8 cellular contexts compared by ENCODE assay signal in genomic region chr5:141617682-141618029, GRCh38. TPM values are rescaled to one million over a fixed set of nuclear protein-coding genes. Genes with fewer than 3 reads are reported as not detected.
DNase-seq lines count a peak whose midpoint lies in the region; ATAC-seq, FAIRE-seq and TF ChIP-seq lines count a peak whose summit lies in the region.

No MANE protein-coding gene starts in this region.

- H3K27me3 ChIP-seq in GM12878 (replicated peaks in 1 of 2; ENCODE audit: control insufficient read depth in 2 of 2, insufficient read depth in 2 of 2, low read length in 1 of 2) (no peaks in the 10 kb centered on the region), lung (ENCODE audit: control insufficient read depth, insufficient read depth) (no peaks in the 10 kb centered on the region)

- H3K4me3 ChIP-seq in GM12878: peak overlapping the region; percentile 89
- H3K4me3 ChIP-seq in lung: peak overlapping the region; percentile 81

- peak overlapping the region; percentile 91 for H3K4me2 ChIP-seq in GM12878 (ENCODE audit: control insufficient read depth, insufficient read depth)

- no peak for ATAC-seq in stimulated activated naive CD8-positive, alpha-beta T cell treated with anti-CD3 and anti-CD28 coated beads, Interleukin-15, Interleukin-2, amounts not matched to agents 100 U/mL and 50 U/mL, for 24 hours
- no peak for ATAC-seq in GM12878
- ATAC-seq in lung (ENCODE audit: insufficient read depth, low FRiP score): no peak

- RAD21 ChIA-PET in GM12878 (lab: Charles Lee; ENCODE audit: unreplicated experiment): interaction anchor here (0.6 to 9.9 kb wide), 10 partner anchors 10 to 1123 kb away, joined by 3 to 299 read pairs (median 12); partner anchors contain the start of genes HDAC3, PCDHGA10 and RELL2

- TF ChIP-seq CTCF in GM12878 (IDR thresholded peaks at IDR 0.05 in 2 of 3, conservative IDR thresholded peaks at IDR 0.05 in 1 of 3; ENCODE audit: control insufficient read depth in 2 of 3, extremely low read depth in 1 of 3, insufficient read depth in 1 of 3, low read depth in 3 of 3, low read length in 3 of 3) (no peak), lung (IDR thresholded peaks at IDR 0.05; ENCODE audit: control extremely low read depth, extremely low read depth) (no peak), GM13977 (IDR thresholded peaks at IDR 0.05; ENCODE audit: extremely low read depth, insufficient read depth, missing control alignments) (no peak)

- H3K9ac ChIP-seq in GM12878 (ENCODE audit: control insufficient read depth, insufficient read depth, low read length): peak overlapping the region; percentile 87

- H3K36me3 ChIP-seq in GM12878 (ENCODE audit: control insufficient read depth in 2 of 2, insufficient read depth in 2 of 2, low read length in 1 of 2): peaks cover 5 to 18% of the 10 kb centered on the region in 2 experiments
- H3K36me3 ChIP-seq in lung (ENCODE audit: control insufficient read depth in 2 of 2, insufficient read depth in 2 of 2, low read length in 2 of 2): peaks cover 9 to 10% of the 10 kb centered on the region in 2 donors

- H3K27me3 Mint-ChIP-seq in stimulated activated naive CD8-positive, alpha-beta T cell treated with anti-CD3 and anti-CD28 coated beads, Interleukin-15, Interleukin-2, amounts not matched to agents 100 ng/mL and 50 ng/mL, for 24 hours: no peaks in the 10 kb centered on the region

- H3K4me3 Mint-ChIP-seq in stimulated activated naive CD8-positive, alpha-beta T cell treated with anti-CD3 and anti-CD28 coated beads, Interleukin-15, Interleukin-2, amounts not matched to agents 100 ng/mL and 50 ng/mL, for 24 hours: peak overlapping the region; percentile 91

- DNase-seq in stimulated activated naive CD8-positive, alpha-beta T cell treated with anti-CD3 and anti-CD28 coated beads, Interleukin-15, Interleukin-2, amounts not matched to agents 100 U/mL and 50 U/mL, for 24 hours: no peak
- no peak for DNase-seq in GM12878 (ENCODE audit: low read depth, low spot score)
- no peak for DNase-seq in lung (ENCODE audit: low spot score)
- no peak for DNase-seq in RCC 7860 (ENCODE audit: low spot score)
- no peak for DNase-seq in GM13977 (ENCODE audit: low spot score)
- DNase-seq in hippocampal formation (lab: John Stamatoyannopoulos, UW): no peak
- DNase-seq in iPS-NIHi11 (ENCODE audit: low spot score): no peak

- no peak overlapping the region; the same call in 1 of the 2 replicates for H2AFZ ChIP-seq in GM12878 (ENCODE audit: control insufficient read depth, low read depth, low read length)

- H3K79me2 ChIP-seq in GM12878 (ENCODE audit: control insufficient read depth, insufficient read depth, low read length): peaks cover 55% of the 10 kb centered on the region

- intact Hi-C loops in GM12878 (cut with micrococcal nuclease; ENCODE audit: unreplicated experiment): loop anchor here (2.0 to 10.0 kb wide), 2 partner anchors 17 to 903 kb away; no protein-coding TSS in a partner anchor

- in situ Hi-C loops in GM12878 (cut with MboI) (loop anchor here (25.0 kb wide), 2 partner anchors 1205 to 1580 kb away; partner anchors contain the start of genes ANKHD1 and NRG2), GM13977 (cut with MboI; ENCODE audit: low pct_unique_long_range_greater_than_20kb, low sequenced_read_pairs, unreplicated experiment) (no loop called here)

- POLR2A ChIA-PET in GM12878 (lab: Charles Lee): interaction anchor here (1.0 to 13.9 kb wide), 11 partner anchors 10 to 351 kb away, joined by 4 to 215 read pairs (median 11); partner anchors contain the start of genes FCHSD1, HDAC3, RELL2 and RNF14

- H3K27ac ChIP-seq in GM12878 (ENCODE audit: control insufficient read depth, insufficient read depth) (peak overlapping the region; percentile 84), lung (ENCODE audit: low read depth in 1 of 2, low read length in 1 of 2) (peak overlapping the region; percentile 97 to 98)

- no peak for TF ChIP-seq POLR2A in GM12878 (IDR thresholded peaks at IDR 0.05; ENCODE audit: low read depth, low read length)

- H3K36me3 Mint-ChIP-seq in stimulated activated naive CD8-positive, alpha-beta T cell treated with anti-CD3 and anti-CD28 coated beads, Interleukin-15, Interleukin-2, amounts not matched to agents 100 ng/mL and 50 ng/mL, for 24 hours (ENCODE audit: low read depth): peaks cover 56% of the 10 kb centered on the region

- H3K4me1 ChIP-seq in GM12878 (ENCODE audit: control insufficient read depth, insufficient read depth, low read length): peaks cover 5% of the 10 kb centered on the region
- peaks cover 2 to 17% of the 10 kb centered on the region in 2 donors for H3K4me1 ChIP-seq in lung (ENCODE audit: control insufficient read depth in 2 of 2, insufficient read depth in 2 of 2, low read length in 2 of 2)

- 0% methylated on average over 9 of the region's 9 CpGs for WGBS in GM12878 (ENCODE audit: insufficient coverage, insufficient replicate concordance, low lambda C conversion rate, missing lambda C conversion rate)
- WGBS in lung, 2 donors: 5 to 7% methylated on average over 9 of the region's 9 CpGs

- TF ChIP-seq RAD21 in GM12878 (IDR thresholded peaks at IDR 0.05; ENCODE audit: insufficient read depth, low read depth, low read length): no peak

- no peaks in the 10 kb centered on the region for H4K20me1 ChIP-seq in GM12878 (ENCODE audit: control insufficient read depth, insufficient read depth)

- H3K9me3 Mint-ChIP-seq in stimulated activated naive CD8-positive, alpha-beta T cell treated with anti-CD3 and anti-CD28 coated beads, Interleukin-15, Interleukin-2, amounts not matched to agents 100 ng/mL and 50 ng/mL, for 24 hours: no peaks in the 10 kb centered on the region

- CTCF ChIA-PET in GM12878 (lab: Yijun Ruan, JAX): interaction anchor here (0.7 to 15.5 kb wide), 15 partner anchors 8 to 352 kb away, joined by 3 to 517 read pairs (median 5); partner anchors contain the start of genes FCHSD1, HDAC3, PCDHGA10 and RELL2

- no peaks in the 10 kb centered on the region for H3K9me3 ChIP-seq in GM12878 (replicated peaks; ENCODE audit: control insufficient read depth, insufficient read depth, low read length)
- no peaks in the 10 kb centered on the region for H3K9me3 ChIP-seq in lung (ENCODE audit: control insufficient read depth in 2 of 2, insufficient read depth in 1 of 2, low read length in 1 of 2)

- SMC1A ChIA-PET in GM12878 (lab: Charles Lee; ENCODE audit: uncharacterized antibody, unreplicated experiment): interaction anchor here (1.2 to 14.0 kb wide), 9 partner anchors 12 to 306 kb away, joined by 3 to 245 read pairs (median 6); partner anchors contain the start of genes DELE1, FCHSD1, HDAC3 and RELL2

- peaks cover 54% of the 10 kb centered on the region for H3K4me1 Mint-ChIP-seq in stimulated activated naive CD8-positive, alpha-beta T cell treated with anti-CD3 and anti-CD28 coated beads, Interleukin-15, Interleukin-2, amounts not matched to agents 100 ng/mL and 50 ng/mL, for 24 hours (ENCODE audit: low read depth)

- FAIRE-seq in GM12878 (lab: Jason Lieb, UNC) (no peak), RCC 7860 (lab: Jason Lieb, UNC) (no peak)

- no peak for TF ChIP-seq EP300 in GM12878 (IDR thresholded peaks at IDR 0.05; ENCODE audit: borderline replicate concordance in 1 of 2, control insufficient read depth in 1 of 2, low read depth in 2 of 2, low read length in 2 of 2)

- peak overlapping the region; percentile 97 for H3K27ac Mint-ChIP-seq in stimulated activated naive CD8-positive, alpha-beta T cell treated with anti-CD3 and anti-CD28 coated beads, Interleukin-15, Interleukin-2, amounts not matched to agents 100 ng/mL and 50 ng/mL, for 24 hours

- TSS peak; percentile 45 for BruUV-seq in GM12878 (replicated peaks; lab: Mats Ljungman, UMichigan)

RNA-seq across cellular contexts. Expression of gene DIAPH1, which starts 1.1 kb away (rescaled TPM):
- 41.5 and 54.1 TPM in 2 replicates for total RNA-seq in GM12878 (2013; cell fraction: nucleolus; rRNA removed)
- total RNA-seq in GM12878 (2014; rRNA removed) (42.6 and 45.5 TPM in 2 replicates), GM12878 (2014; rRNA removed; fragmentation: Illumina TruSeq; extraction: Trizol) (37.8 and 38.6 TPM in 2 replicates), GM12878 (2021) (159 and 168 TPM in 2 replicates), lung (100 to 1,000 TPM in 1 of 2 donors, 10 to 100 TPM in 1; 41.7 to 151 TPM)
- polyA plus RNA-seq in GM12878 (2011; ENCODE audit: low read depth): 53.8 TPM
- polyA plus RNA-seq in GM12878 (2011; rRNA removed) (43.6 and 45.5 TPM in 2 replicates), GM12878 (2014; fragmentation: Illumina TruSeq; extraction: Trizol) (122 and 124 TPM in 2 replicates), GM12878 (2014; fragmentation: Nextera tagmentation; extraction: Ambion mirVana) (10 to 100 TPM; 46.3 to 56.0 TPM), GM12878 (2014; rRNA removed) (62.1 and 69.4 TPM in 2 replicates), GM12878 (2016; fragmentation: Nextera tagmentation; extraction: Ambion mirVana) (100 to 1,000 TPM; 113 to 122 TPM), lung (10 to 100 TPM; 54.0 to 74.8 TPM)
- polyA plus RNA-seq in GM12878 (2011; cell fraction: cytosol; rRNA removed): 60.5 and 85.4 TPM in 2 replicates
- polyA plus RNA-seq in GM12878 (2011; cell fraction: nucleus; rRNA removed): 108 and 216 TPM in 2 replicates
- 64.3 and 68.3 TPM in 2 replicates for polyA plus RNA-seq in GM12878 (2012)
- polyA minus RNA-seq in GM12878 (2011; rRNA and poly(A)+ RNA removed): 95.9 and 106 TPM in 2 replicates
- 52.9 and 65.7 TPM in 2 replicates for polyA minus RNA-seq in GM12878 (2011; cell fraction: cytosol; rRNA and poly(A)+ RNA removed)
- polyA minus RNA-seq in GM12878 (2011; cell fraction: nucleus; rRNA and poly(A)+ RNA removed): 34.0 and 83.0 TPM in 2 replicates

RNA-seq across cellular contexts. Expression of gene HDAC3, which starts 19.0 kb away (rescaled TPM):
- 97.4 and 102 TPM in 2 replicates for total RNA-seq in GM12878 (2013; cell fraction: nucleolus; rRNA removed)
- 107 and 109 TPM in 2 replicates for total RNA-seq in GM12878 (2014; rRNA removed)
- total RNA-seq in GM12878 (2014; rRNA removed; fragmentation: Illumina TruSeq; extraction: Trizol): 77.0 and 92.5 TPM in 2 replicates
- total RNA-seq in GM12878 (2021): 82.9 and 94.3 TPM in 2 replicates
- polyA plus RNA-seq in GM12878 (2011; ENCODE audit: low read depth): 88.0 TPM
- polyA plus RNA-seq in GM12878 (2011; rRNA removed): 115 and 140 TPM in 2 replicates
- polyA plus RNA-seq in GM12878 (2011; cell fraction: cytosol; rRNA removed): 160 and 168 TPM in 2 replicates
- 199 and 244 TPM in 2 replicates for polyA plus RNA-seq in GM12878 (2011; cell fraction: nucleus; rRNA removed)
- polyA plus RNA-seq in GM12878 (2012): 77.9 and 79.2 TPM in 2 replicates
- polyA plus RNA-seq in GM12878 (2014; fragmentation: Illumina TruSeq; extraction: Trizol): 115 and 135 TPM in 2 replicates
- 100 to 1,000 TPM in 1 of 2 experiments, 10 to 100 TPM in 1; 62.2 to 108 TPM for polyA plus RNA-seq in GM12878 (2014; fragmentation: Nextera tagmentation; extraction: Ambion mirVana)
- polyA plus RNA-seq in GM12878 (2014; rRNA removed): 107 and 115 TPM in 2 replicates
- 100 to 1,000 TPM; 117 to 120 TPM for polyA plus RNA-seq in GM12878 (2016; fragmentation: Nextera tagmentation; extraction: Ambion mirVana)
- 119 and 130 TPM in 2 replicates for polyA minus RNA-seq in GM12878 (2011; rRNA and poly(A)+ RNA removed)
- polyA minus RNA-seq in GM12878 (2011; cell fraction: cytosol; rRNA and poly(A)+ RNA removed): 32.9 and 41.7 TPM in 2 replicates
- 79.4 and 93.5 TPM in 2 replicates for polyA minus RNA-seq in GM12878 (2011; cell fraction: nucleus; rRNA and poly(A)+ RNA removed)
- 10 to 100 TPM; 52.3 to 62.5 TPM for total RNA-seq in lung
- 10 to 100 TPM; 35.1 to 41.2 TPM for polyA plus RNA-seq in lung

RNA-seq across cellular contexts. Expression of gene RELL2, which starts 19.1 kb away (rescaled TPM):
- total RNA-seq in GM12878 (2013; cell fraction: nucleolus; rRNA removed): 5.6 and 7.0 TPM in 2 replicates
- total RNA-seq in GM12878 (2014; rRNA removed) (15.3 and 18.2 TPM in 2 replicates), GM12878 (2014; rRNA removed; fragmentation: Illumina TruSeq; extraction: Trizol) (6.6 and 6.8 TPM in 2 replicates), GM12878 (2021) (15.4 and 15.7 TPM in 2 replicates), lung (1 to 10 TPM; 1.2 to 6.5 TPM)
- polyA plus RNA-seq in GM12878 (2011; ENCODE audit: low read depth): 1.3 TPM
- polyA plus RNA-seq in GM12878 (2011; rRNA removed) (0.91 and 2.1 TPM in 2 replicates), GM12878 (2014; fragmentation: Illumina TruSeq; extraction: Trizol) (1.2 and 6.0 TPM in 2 replicates), GM12878 (2014; fragmentation: Nextera tagmentation; extraction: Ambion mirVana) (under 1 TPM; 0.23 to 0.64 TPM), GM12878 (2014; rRNA removed) (21.4 and 23.5 TPM in 2 replicates), GM12878 (2016; fragmentation: Nextera tagmentation; extraction: Ambion mirVana) (1 to 10 TPM; 7.5 to 9.5 TPM), lung (1 to 10 TPM; 5.9 to 6.9 TPM)
- 2.0 and 3.3 TPM in 2 replicates for polyA plus RNA-seq in GM12878 (2011; cell fraction: cytosol; rRNA removed)
- 27.8 and 32.1 TPM in 2 replicates for polyA plus RNA-seq in GM12878 (2011; cell fraction: nucleus; rRNA removed)
- polyA plus RNA-seq in GM12878 (2012): 4.7 and 5.4 TPM in 2 replicates
- polyA minus RNA-seq in GM12878 (2011; rRNA and poly(A)+ RNA removed): 1.3 and 1.4 TPM in 2 replicates
- polyA minus RNA-seq in GM12878 (2011; cell fraction: cytosol; rRNA and poly(A)+ RNA removed): 0.73 and 0.80 TPM in 2 replicates
- 4.4 and 6.1 TPM in 2 replicates for polyA minus RNA-seq in GM12878 (2011; cell fraction: nucleus; rRNA and poly(A)+ RNA removed)

RNA-seq across cellular contexts. Expression of gene FCHSD1, which starts 33.6 kb away (rescaled TPM):
- total RNA-seq in GM12878 (2013; cell fraction: nucleolus; rRNA removed): 61.9 and 72.1 TPM in 2 replicates
- total RNA-seq in GM12878 (2014; rRNA removed) (13.1 and 18.0 TPM in 2 replicates), GM12878 (2014; rRNA removed; fragmentation: Illumina TruSeq; extraction: Trizol) (7.7 and 8.1 TPM in 2 replicates), GM12878 (2021) (20.6 and 21.3 TPM in 2 replicates), lung (10 to 100 TPM; 20.3 to 23.2 TPM)
- polyA plus RNA-seq in GM12878 (2011; ENCODE audit: low read depth): 15.7 TPM
- polyA plus RNA-seq in GM12878 (2011; rRNA removed) (16.6 and 21.9 TPM in 2 replicates), GM12878 (2014; fragmentation: Illumina TruSeq; extraction: Trizol) (3.2 and 8.9 TPM in 2 replicates), GM12878 (2014; fragmentation: Nextera tagmentation; extraction: Ambion mirVana) (1 to 10 TPM in 1 of 2 experiments, under 1 TPM in 1; 0.97 to 1.0 TPM), GM12878 (2014; rRNA removed) (19.1 and 22.8 TPM in 2 replicates), GM12878 (2016; fragmentation: Nextera tagmentation; extraction: Ambion mirVana) (10 to 100 TPM in 1 of 2 experiments, 1 to 10 TPM in 1; 9.9 to 11.5 TPM), lung (10 to 100 TPM; 12.2 to 15.0 TPM)
- 13.3 and 17.5 TPM in 2 replicates for polyA plus RNA-seq in GM12878 (2011; cell fraction: cytosol; rRNA removed)
- polyA plus RNA-seq in GM12878 (2011; cell fraction: nucleus; rRNA removed): 231 and 272 TPM in 2 replicates
- polyA plus RNA-seq in GM12878 (2012): 26.0 and 30.3 TPM in 2 replicates
- polyA minus RNA-seq in GM12878 (2011; rRNA and poly(A)+ RNA removed): 13.6 and 15.4 TPM in 2 replicates
- 4.1 and 5.5 TPM in 2 replicates for polyA minus RNA-seq in GM12878 (2011; cell fraction: cytosol; rRNA and poly(A)+ RNA removed)
- 37.4 and 42.8 TPM in 2 replicates for polyA minus RNA-seq in GM12878 (2011; cell fraction: nucleus; rRNA and poly(A)+ RNA removed)
